2 cellular contexts compared by ENCODE assay signal in genomic region chr3:129425213-129425612, GRCh38.
TF ChIP-seq lines count a peak whose summit lies in the region.

No MANE protein-coding gene starts in this region.

TF ChIP-seq in A549, 52 proteins besides CTCF, POLR2A, EP300 and RAD21:
- TF ChIP-seq, protein P1, sequence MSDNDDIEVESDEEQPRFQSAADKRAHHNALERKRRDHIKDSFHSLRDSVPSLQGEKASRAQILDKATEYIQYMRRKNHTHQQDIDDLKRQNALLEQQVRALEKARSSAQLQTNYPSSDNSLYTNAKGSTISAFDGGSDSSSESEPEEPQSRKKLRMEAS (IDR thresholded peaks at IDR 0.05): no peak
- TF ChIP-seq FOSB (CRISPR knock-in tag; IDR thresholded peaks at IDR 0.05) (no peak), ZC3H11A (IDR thresholded peaks at IDR 0.05) (no peak), MAZ (IDR thresholded peaks at IDR 0.05; ENCODE audit: borderline replicate concordance, low read depth, low read length) (no peak), ESRRA (IDR thresholded peaks at IDR 0.05; ENCODE audit: borderline replicate concordance, low read length) (no peak), EHMT2 (IDR thresholded peaks at IDR 0.05; ENCODE audit: low read depth) (no peak), E2F6 (IDR thresholded peaks at IDR 0.05; ENCODE audit: borderline replicate concordance, low read depth) (no peak), CEBPB (IDR thresholded peaks at IDR 0.05) (no peak), HDAC2 (IDR thresholded peaks at IDR 0.05) (no peak), FOXS1 (CRISPR knock-in tag; IDR thresholded peaks at IDR 0.05) (no peak), EHF (CRISPR knock-in tag; IDR thresholded peaks at IDR 0.05) (no peak), HOXA7 (CRISPR knock-in tag; IDR thresholded peaks at IDR 0.05) (no peak), HEYL (CRISPR knock-in tag; IDR thresholded peaks at IDR 0.05) (no peak), MYC (IDR thresholded peaks at IDR 0.05; ENCODE audit: borderline replicate concordance, low read length) (no peak), NR3C1 (IDR thresholded peaks at IDR 0.05) (no peak), RNF2 (IDR thresholded peaks at IDR 0.05; ENCODE audit: borderline replicate concordance, low read depth) (no peak), TP53 (CRISPR knock-in tag; IDR thresholded peaks at IDR 0.05) (no peak)
- TF ChIP-seq, protein P2, sequence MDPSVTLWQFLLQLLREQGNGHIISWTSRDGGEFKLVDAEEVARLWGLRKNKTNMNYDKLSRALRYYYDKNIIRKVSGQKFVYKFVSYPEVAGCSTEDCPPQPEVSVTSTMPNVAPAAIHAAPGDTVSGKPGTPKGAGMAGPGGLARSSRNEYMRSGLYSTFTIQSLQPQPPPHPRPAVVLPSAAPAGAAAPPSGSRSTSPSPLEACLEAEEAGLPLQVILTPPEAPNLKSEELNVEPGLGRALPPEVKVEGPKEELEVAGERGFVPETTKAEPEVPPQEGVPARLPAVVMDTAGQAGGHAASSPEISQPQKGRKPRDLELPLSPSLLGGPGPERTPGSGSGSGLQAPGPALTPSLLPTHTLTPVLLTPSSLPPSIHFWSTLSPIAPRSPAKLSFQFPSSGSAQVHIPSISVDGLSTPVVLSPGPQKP (IDR thresholded peaks at IDR 0.05; ENCODE audit: low read depth, low read length): no peak
- TF ChIP-seq, protein P3, sequence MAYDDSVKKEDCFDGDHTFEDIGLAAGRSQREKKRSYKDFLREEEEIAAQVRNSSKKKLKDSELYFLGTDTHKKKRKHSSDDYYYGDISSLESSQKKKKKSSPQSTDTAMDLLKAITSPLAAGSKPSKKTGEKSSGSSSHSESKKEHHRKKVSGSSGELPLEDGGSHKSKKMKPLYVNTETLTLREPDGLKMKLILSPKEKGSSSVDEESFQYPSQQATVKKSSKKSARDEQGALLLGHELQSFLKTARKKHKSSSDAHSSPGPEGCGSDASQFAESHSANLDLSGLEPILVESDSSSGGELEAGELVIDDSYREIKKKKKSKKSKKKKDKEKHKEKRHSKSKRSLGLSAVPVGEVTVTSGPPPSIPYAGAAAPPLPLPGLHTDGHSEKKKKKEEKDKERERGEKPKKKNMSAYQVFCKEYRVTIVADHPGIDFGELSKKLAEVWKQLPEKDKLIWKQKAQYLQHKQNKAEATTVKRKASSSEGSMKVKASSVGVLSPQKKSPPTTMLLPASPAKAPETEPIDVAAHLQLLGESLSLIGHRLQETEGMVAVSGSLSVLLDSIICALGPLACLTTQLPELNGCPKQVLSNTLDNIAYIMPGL (CRISPR knock-in tag; IDR thresholded peaks at IDR 0.05; ENCODE audit: borderline replicate concordance): no peak

TF ChIP-seq in SK-N-SH, 30 proteins besides CTCF, POLR2A, EP300 and RAD21:
- TF ChIP-seq, protein P1 (IDR thresholded peaks at IDR 0.05; ENCODE audit: low read depth): no peak
- TF ChIP-seq ELF1 (IDR thresholded peaks at IDR 0.05) (no peak), FOXJ3 (CRISPR knock-in tag; IDR thresholded peaks at IDR 0.05) (no peak)
- TF ChIP-seq, protein P4, sequence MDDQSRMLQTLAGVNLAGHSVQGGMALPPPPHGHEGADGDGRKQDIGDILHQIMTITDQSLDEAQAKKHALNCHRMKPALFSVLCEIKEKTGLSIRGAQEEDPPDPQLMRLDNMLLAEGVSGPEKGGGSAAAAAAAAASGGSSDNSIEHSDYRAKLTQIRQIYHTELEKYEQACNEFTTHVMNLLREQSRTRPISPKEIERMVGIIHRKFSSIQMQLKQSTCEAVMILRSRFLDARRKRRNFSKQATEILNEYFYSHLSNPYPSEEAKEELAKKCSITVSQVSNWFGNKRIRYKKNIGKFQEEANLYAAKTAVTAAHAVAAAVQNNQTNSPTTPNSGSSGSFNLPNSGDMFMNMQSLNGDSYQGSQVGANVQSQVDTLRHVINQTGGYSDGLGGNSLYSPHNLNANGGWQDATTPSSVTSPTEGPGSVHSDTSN (IDR thresholded peaks at IDR 0.05): no peak
